8 cellular contexts compared by ENCODE assay signal in the genomic region with DNA sequence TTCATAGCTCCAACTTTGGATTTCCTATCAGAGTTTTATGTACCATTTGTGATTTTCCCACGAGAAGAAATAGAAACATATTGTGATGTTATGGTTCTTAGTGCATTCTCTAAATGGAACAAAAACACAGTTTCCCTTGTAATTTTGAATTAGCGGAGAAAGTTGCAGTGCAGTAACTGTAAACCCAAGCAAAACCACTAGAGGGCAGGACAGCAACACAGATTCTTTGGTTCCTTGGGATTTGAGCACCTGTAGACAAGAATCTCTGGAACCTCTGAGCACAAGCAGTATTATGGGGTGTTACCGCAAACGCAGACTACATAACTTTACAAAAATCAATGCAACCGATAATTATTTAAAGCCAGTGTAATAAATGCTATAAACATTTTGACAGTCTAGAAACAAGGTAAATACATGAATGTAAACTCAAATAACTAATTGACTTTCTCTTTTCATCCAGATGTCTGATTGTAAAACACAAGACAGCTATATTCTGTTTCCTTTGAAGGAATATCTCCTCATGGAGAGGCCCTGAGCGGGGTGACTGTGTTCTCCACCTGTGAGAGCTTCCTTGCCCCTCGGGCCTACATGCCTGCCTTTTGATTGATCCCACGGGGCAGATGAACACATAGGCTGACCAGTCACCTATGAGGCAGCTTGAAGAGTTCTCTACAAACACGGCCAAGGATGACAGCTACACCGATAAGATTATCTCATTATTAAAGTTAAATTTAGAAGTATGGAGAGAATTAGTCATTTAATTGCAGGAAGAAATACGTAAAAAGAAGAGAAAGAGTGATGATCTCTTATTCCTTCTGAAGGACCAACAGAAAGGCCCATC.
DNase-seq lines count a peak whose midpoint lies in the region; ATAC-seq, FAIRE-seq and TF ChIP-seq lines count a peak whose summit lies in the region.

No MANE protein-coding gene starts in this region.

- H3K4me1 ChIP-seq in kidney (ENCODE audit: control insufficient read depth in 1 of 2, insufficient read depth in 1 of 2, low read depth in 1 of 2, low read length in 2 of 2): no peaks in the 10 kb centered on the region
- no peaks in the 10 kb centered on the region for H3K4me1 ChIP-seq in effector memory CD4-positive, alpha-beta T cell (ENCODE audit: control insufficient read depth, insufficient read depth, low read length, poor library complexity, severe bottlenecking)

- H3K36me3 ChIP-seq in kidney (ENCODE audit: control insufficient read depth in 1 of 2, insufficient read depth in 2 of 2, low read length in 2 of 2): no peaks in the 10 kb centered on the region
- H3K36me3 ChIP-seq in effector memory CD4-positive, alpha-beta T cell (ENCODE audit: control insufficient read depth, insufficient read depth, low read length): no peaks in the 10 kb centered on the region

- no peaks in the 10 kb centered on the region for H3K27me3 ChIP-seq in effector memory CD4-positive, alpha-beta T cell (replicated peaks; ENCODE audit: control insufficient read depth, insufficient read depth, low read length, poor library complexity, severe bottlenecking)

- no peak for ATAC-seq in HG03175 (IDR thresholded peaks at IDR 0.05; ENCODE audit: unreplicated experiment)
- ATAC-seq in activated CD4-positive, CD25-positive, alpha-beta regulatory T cell treated with anti-CD3 and anti-CD28 coated beads, Interleukin-2, amount 50 U/mL, for 24 hours: no peak

- H3K4me3 ChIP-seq in kidney (ENCODE audit: low read length in 2 of 2): no peak overlapping the region
- no peak overlapping the region for H3K4me3 ChIP-seq in effector memory CD4-positive, alpha-beta T cell (ENCODE audit: insufficient read depth, low read depth, low read length, poor library complexity, severe bottlenecking)

- peak; percentile 65 for FAIRE-seq in kidney (lab: Jason Lieb, UNC)

- no peak overlapping the region for H3K9ac ChIP-seq in kidney (ENCODE audit: low read length in 2 of 2)

- H3K27ac ChIP-seq in VCaP (no peak overlapping the region), kidney (ENCODE audit: low read depth in 2 of 2, low read length in 2 of 2) (no peak overlapping the region)
- H3K27ac ChIP-seq in effector memory CD4-positive, alpha-beta T cell (ENCODE audit: insufficient read depth, low read length, poor library complexity, severe bottlenecking): no peak overlapping the region

- DNase-seq in AML-193 (lab: John Stamatoyannopoulos, UW) (peak; percentile 16 to 28), Kasumi-1 (lab: John Stamatoyannopoulos, UW) (peak; percentile 28 to 46), kidney (no peak)
- DNase-seq in effector memory CD4-positive, alpha-beta T cell: no peak

- TF ChIP-seq CTCF in GM12874 (IDR thresholded peaks at IDR 0.05; ENCODE audit: insufficient read depth, low read depth, low read length) (peak; percentile 71), VCaP (conservative IDR thresholded peaks at IDR 0.05) (peak; percentile 84), kidney (IDR thresholded peaks at IDR 0.05; ENCODE audit: borderline replicate concordance, extremely low read depth, insufficient read depth) (peak; percentile 73)

- no peaks in the 10 kb centered on the region for H3K9me3 ChIP-seq in kidney (ENCODE audit: control insufficient read depth in 1 of 2, low read length in 2 of 2)
- no peaks in the 10 kb centered on the region for H3K9me3 ChIP-seq in effector memory CD4-positive, alpha-beta T cell (ENCODE audit: control insufficient read depth, low read length)

- intact Hi-C loops in kidney (cut with DNase I): no loop called here

Comparison
In these comparisons a context has a peak if more than half of its experiments do, and no peak if none do; other contexts are left out.
1. DNase-seq: peak in AML-193 (2 of 2) and Kasumi-1 (2 of 2); none in kidney (single experiment) and effector memory CD4-positive, alpha-beta T cell (0 of 3).
2. Peak in every context shown above with its lines, with median percentiles within 50 percentile points of each other: CTCF ChIP-seq.